Comparison of ENCODE assay signal across 8 cellular contexts in genomic region chr2:127067620-127068350, GRCh38. TPM values are rescaled to one million over a fixed set of nuclear protein-coding genes. Genes with fewer than 3 reads are reported as not detected.
DNase-seq lines count a peak whose midpoint lies in the region; ATAC-seq and TF ChIP-seq lines count a peak whose summit lies in the region.

No MANE protein-coding gene starts in this region.

- H3K4me1 ChIP-seq in Loucy (ENCODE audit: insufficient read depth, low read length, poor library complexity, severe bottlenecking) (peaks cover 13% of the 10 kb centered on the region), left lung (peaks cover 13 to 51% of the 10 kb centered on the region in 2 donors)

- H3K4me2 ChIP-seq in Loucy (ENCODE audit: low read depth, low read length, poor library complexity, severe bottlenecking) = no peak overlapping the region

- intact Hi-C loops in left lung (cut with DNase I) = no loop called here

- H3K9me3 ChIP-seq in Loucy (ENCODE audit: insufficient read depth, low read depth, low read length) = no peaks in the 10 kb centered on the region
- no peaks in the 10 kb centered on the region for H3K9me3 ChIP-seq in left lung

- peak; percentile 52 for ATAC-seq in left lung

- H3F3A ChIP-seq in Loucy (ENCODE audit: low read depth) = no peaks in the 10 kb centered on the region

- no peaks in the 10 kb centered on the region for H3K9me2 ChIP-seq in Loucy (replicated peaks; ENCODE audit: low read depth, low read length)

- H3K79me2 ChIP-seq in Loucy (ENCODE audit: insufficient read depth, low read length) = no peaks in the 10 kb centered on the region

- peak overlapping the region in 1 of 2 donors; percentile 73 for H3K27ac ChIP-seq in left lung

- H3K36me3 ChIP-seq in Loucy (ENCODE audit: insufficient read depth, low read length) (no peaks in the 10 kb centered on the region), left lung (peaks cover 0 to 19% of the 10 kb centered on the region in 2 donors)

- H3K4me3 ChIP-seq in Loucy (ENCODE audit: low read length, poor library complexity, severe bottlenecking) = no peak overlapping the region
- no peak overlapping the region for H3K4me3 ChIP-seq in left lung

- H4K20me1 ChIP-seq in Loucy (ENCODE audit: insufficient read depth, low read length, poor library complexity, severe bottlenecking) = no peaks in the 10 kb centered on the region

- H3K27me3 ChIP-seq in Loucy (ENCODE audit: insufficient read depth, low read length, poor library complexity, severe bottlenecking) (no peaks in the 10 kb centered on the region), left lung (no peaks in the 10 kb centered on the region)

- TF ChIP-seq CTCF in GM12874 (IDR thresholded peaks at IDR 0.05; ENCODE audit: insufficient read depth, low read depth, low read length) = peak; percentile 92
- peak; percentile 81 for TF ChIP-seq CTCF in Loucy (conservative IDR thresholded peaks at IDR 0.05; ENCODE audit: low read length)
- TF ChIP-seq CTCF in left lung (IDR thresholded peaks at IDR 0.05) = peak; percentile 63 to 70

- H3K9ac ChIP-seq in Loucy (ENCODE audit: low read depth, low read length, poor library complexity, severe bottlenecking) = no peak overlapping the region

- no peak overlapping the region; the same call in 1 of the 2 replicates for H2AFZ ChIP-seq in Loucy (ENCODE audit: low read length)

- DNase-seq in A172 (ENCODE audit: low spot score) (peak; percentile 75), cerebellar cortex (ENCODE audit: low spot score) (peak; percentile 73), left lung (peak in 1 of 2 donors; percentile 66), epidermal melanocyte (ENCODE audit: insufficient read length, low spot score) (no peak)
- peak; percentile 60 to 62 for DNase-seq in activated CD4-positive, alpha-beta T cell treated with anti-CD3 and anti-CD28 coated beads for 4 hours
- DNase-seq in stimulated activated CD4-positive, alpha-beta T cell treated with anti-CD3 and anti-CD28 coated beads, TNF-alpha, amount 100 ng/mL, for 24 hours (ENCODE audit: low read depth in 3 of 3) = peak in 2 of 3 experiments; percentile 48 to 72

RNA-seq across cellular contexts. Expression of gene BIN1, which starts 39.2 kb away (rescaled TPM):
- 114 and 117 TPM in 2 replicates for total RNA-seq in A172 (2014; rRNA removed; shearing (Covaris generic))
- total RNA-seq in left lung = 10 to 100 TPM; 32.0 to 36.0 TPM
